Comparison of ENCODE assay signal across 8 cellular contexts in genomic region chr6:26157150-26157837, GRCh38.
A peak's percentile ranks its signal among the peaks of the same experiment; 100 is the strongest.
DNase-seq lines count a peak whose midpoint lies in the region; ATAC-seq and TF ChIP-seq lines count a peak whose summit lies in the region.

No MANE protein-coding gene starts in this region.

- H3K4me3 Mint-ChIP-seq in naive B cell: peak overlapping the region; percentile 85 to 100 (median 96)

- H3K27me3 Mint-ChIP-seq in naive B cell: no peaks in the 10 kb centered on the region

- H3K36me3 Mint-ChIP-seq in naive B cell: peaks cover 0 to 5% of the 10 kb centered on the region in 2 donors

- H3K27me3 ChIP-seq in stomach: no peaks in the 10 kb centered on the region

- 1 to 2% (median 1%) methylated on average over 29 of the region's 29 CpGs for WGBS in stomach, 5 donors

- peaks cover 33 to 45% (median 41%) of the 10 kb centered on the region in 3 donors for H3K4me1 Mint-ChIP-seq in naive B cell

- TF ChIP-seq POLR2A in stomach (IDR thresholded peaks at IDR 0.05): peak in 1 of 4 donors; percentile 95

- no peak for TF ChIP-seq CTCF in epithelial cell of proximal tubule (conservative IDR thresholded peaks at IDR 0.05; ENCODE audit: low read depth, low read length)
- TF ChIP-seq CTCF in stomach (IDR thresholded peaks at IDR 0.05): no peak

- H3K9me3 Mint-ChIP-seq in naive B cell: peaks cover 0 to 2% (median 0%) of the 10 kb centered on the region in 7 donors

- H3K27ac ChIP-seq in stomach: peak overlapping the region; percentile 87 to 100 (median 97)

- DNase-seq in AG20443 (ENCODE audit: low spot score) (peak; percentile 14), NCI-H82 (lab: John Stamatoyannopoulos, UW) (peak; percentile 99), epithelial cell of proximal tubule (ENCODE audit: low read depth) (no peak), naive B cell (peak; percentile 53), stomach (peak; percentile 69)
- peak; percentile 59 to 73 (median 63) for DNase-seq in activated CD8-positive, alpha-beta memory T cell treated with anti-CD3 and anti-CD28 coated beads for 48 hours (ENCODE audit: low read depth in 2 of 3, low spot score in 2 of 3)

- H3K36me3 ChIP-seq in stomach: no peaks in the 10 kb centered on the region

- TF ChIP-seq EP300 in stomach (IDR thresholded peaks at IDR 0.05): no peak

- peaks cover 14 to 42% (median 28%) of the 10 kb centered on the region in 4 donors for H3K4me1 ChIP-seq in stomach

- H3K9me3 ChIP-seq in stomach: no peaks in the 10 kb centered on the region

- H3K4me3 ChIP-seq in epithelial cell of proximal tubule (ENCODE audit: low read depth, low read length) (peak overlapping the region; percentile 82), stomach (peak overlapping the region; percentile 51 to 90 (median 67))

- peak overlapping the region; percentile 95 to 99 (median 96) for H3K27ac Mint-ChIP-seq in naive B cell

- intact Hi-C loops in stomach (cut with DNase I; ENCODE audit: low total_unique reads): no loop called here

- peak; percentile 19 for ATAC-seq in GM18909 (IDR thresholded peaks at IDR 0.05; ENCODE audit: poor library complexity, unreplicated experiment)
- ATAC-seq in HG03175 (IDR thresholded peaks at IDR 0.05; ENCODE audit: unreplicated experiment): peak; percentile 20
- peak; percentile 20 to 21 for ATAC-seq in naive B cell (ENCODE audit: low read depth in 2 of 2)
